12 cellular contexts compared by ENCODE assay signal in the genomic region with DNA sequence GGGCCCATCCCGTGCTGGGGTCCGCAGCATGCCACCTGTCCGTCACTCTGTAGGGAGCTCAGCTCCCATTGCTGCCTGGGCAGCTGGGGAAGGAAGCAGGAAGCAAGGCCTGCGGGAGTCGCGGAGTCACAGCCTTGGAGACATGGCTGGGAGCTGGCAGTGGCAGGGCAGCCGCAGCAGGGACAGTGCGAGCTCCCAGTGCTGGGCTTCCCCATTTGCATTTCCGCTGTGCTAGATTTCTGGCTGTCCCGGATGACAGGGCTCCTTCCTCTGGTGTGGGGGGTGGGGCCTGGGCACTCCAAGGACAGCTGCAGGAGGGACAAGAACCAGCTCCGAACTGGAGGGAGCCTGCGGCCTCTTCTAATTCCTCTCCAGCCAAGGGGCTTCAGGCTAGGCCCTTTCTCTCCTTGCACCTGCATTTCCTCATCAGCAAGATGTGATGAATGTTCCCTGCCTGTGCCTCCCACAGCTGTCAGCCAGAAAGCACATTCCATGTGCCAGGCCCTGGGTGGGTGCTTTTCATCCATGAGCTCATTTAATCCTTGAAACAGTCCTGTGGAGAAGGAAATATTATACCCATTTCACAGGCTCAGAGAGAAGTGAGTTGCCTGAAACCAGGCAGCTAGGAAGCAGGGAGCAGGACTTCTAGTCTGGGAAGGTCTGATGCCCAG. TPM values are rescaled to one million over a fixed set of nuclear protein-coding genes. Genes with fewer than 3 reads are reported as not detected.
DNase-seq lines count a peak whose midpoint lies in the region; ATAC-seq and TF ChIP-seq lines count a peak whose summit lies in the region.
"Had no signal": no experiment of that assay in that cellular context is flagged by ENCODE, and none has a peak within 500 bp of the region (broad histone marks: within the 10 kb centered on the region; RNA-seq: fewer than 3 reads in every experiment).

No MANE protein-coding gene starts in this region.

- peaks cover 6% of the 10 kb centered on the region for H3K4me1 ChIP-seq in testis

- H3K27me3 ChIP-seq in testis: no peaks in the 10 kb centered on the region
- H3K27me3 ChIP-seq: tibial nerve had no signal

- TF ChIP-seq POLR2A in testis (IDR thresholded peaks at IDR 0.05): no peak

- no peak overlapping the region for H3K27ac ChIP-seq in testis

- H3K9me3 ChIP-seq in testis: no peaks in the 10 kb centered on the region
- H3K9me3 ChIP-seq: tibial nerve had no signal

- intact Hi-C loops in testis (cut with DNase I; ENCODE audit: low total_unique reads): no loop called here

- H3K36me3 ChIP-seq in testis (ENCODE audit: low read depth, missing control alignments): no peaks in the 10 kb centered on the region
- H3K36me3 ChIP-seq: tibial nerve had no signal

- ATAC-seq in GM21737 (IDR thresholded peaks at IDR 0.05; ENCODE audit: unreplicated experiment): no peak
- ATAC-seq in HG03196 (IDR thresholded peaks at IDR 0.05; ENCODE audit: unreplicated experiment): no peak

- TF ChIP-seq CTCF in testis (IDR thresholded peaks at IDR 0.05): no peak

- no peak overlapping the region for H3K4me3 ChIP-seq in testis

- WGBS in testis, 2 donors: 59 to 80% methylated on average over 2 to 11 of the region's 12 CpGs

- DNase-seq in NOMO-1 (lab: John Stamatoyannopoulos, UW; ENCODE audit: unreplicated experiment in 2 of 2) (peak; percentile 6 to 9), NOMO-1 treated with dmso at 0.1 percent for 144 hours (lab: John Stamatoyannopoulos, UW; ENCODE audit: unreplicated experiment) (no peak), astrocyte of the hippocampus (ENCODE audit: low read depth, low spot score) (peak; percentile 16), left kidney (ENCODE audit: low read depth, low spot score) (peak; percentile 53), testis (peak; percentile 46)
- no peak for DNase-seq in stimulated activated CD4-positive, alpha-beta T cell treated with anti-CD3 and anti-CD28 coated beads, Interleukin-15, amount 100 ng/mL, for 24 hours
- DNase-seq: activated effector memory CD4-positive, alpha-beta T cell treated with anti-CD3 and anti-CD28 coated beads, Interleukin-2, amount 50 U/mL, for 16 hours; NK-92 treated with Interleukin-12 subunit alpha and Interleukin-12 subunit beta, amount 100 ng/mL, for 24 hours had no signal

RNA-seq across cellular contexts. Expression of a gene that starts 48.0 kb away (rescaled TPM):
- 100 to 1,000 TPM; 161 to 239 TPM for total RNA-seq in testis
- 40.1 TPM for polyA plus RNA-seq in testis (ENCODE audit: insufficient read depth, low read depth, low replicate concordance)
- total RNA-seq: A673 had no signal

Comparison
In these comparisons a context has a peak if more than half of its experiments do, and no peak if none do; other contexts are left out.
1. DNase-seq: peak in NOMO-1 (2 of 2), astrocyte of the hippocampus (single experiment), left kidney (single experiment) and testis (single experiment); none in NOMO-1 treated with dmso at 0.1 percent for 144 hours (single experiment) and stimulated activated CD4-positive, alpha-beta T cell treated with anti-CD3 and anti-CD28 coated beads, Interleukin-15, amount 100 ng/mL, for 24 hours (single experiment).